ENCODE assay signal across 1 cellular context in the genomic region with DNA sequence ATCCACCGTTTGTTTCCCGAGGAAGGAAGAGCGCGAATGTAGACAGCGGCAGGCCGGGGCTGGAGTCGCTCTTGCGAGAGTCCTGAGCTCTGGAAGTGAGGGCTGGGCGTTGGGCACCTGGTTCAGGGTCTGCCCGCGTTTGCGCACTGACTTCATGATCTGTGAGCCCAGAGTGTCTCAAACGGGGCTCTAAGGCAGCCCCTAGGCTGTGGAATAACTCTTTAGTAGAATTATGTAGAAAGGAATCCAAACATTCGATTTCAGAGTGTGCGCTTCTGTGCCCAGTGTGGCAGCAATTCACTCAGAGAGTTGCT.
TF ChIP-seq lines count a peak whose summit lies in the region.

No MANE protein-coding gene starts in this region.

TF ChIP-seq in HCT116, 20 proteins besides CTCF, POLR2A, EP300 and RAD21 (continued from another document):
- TF ChIP-seq, protein P1, sequence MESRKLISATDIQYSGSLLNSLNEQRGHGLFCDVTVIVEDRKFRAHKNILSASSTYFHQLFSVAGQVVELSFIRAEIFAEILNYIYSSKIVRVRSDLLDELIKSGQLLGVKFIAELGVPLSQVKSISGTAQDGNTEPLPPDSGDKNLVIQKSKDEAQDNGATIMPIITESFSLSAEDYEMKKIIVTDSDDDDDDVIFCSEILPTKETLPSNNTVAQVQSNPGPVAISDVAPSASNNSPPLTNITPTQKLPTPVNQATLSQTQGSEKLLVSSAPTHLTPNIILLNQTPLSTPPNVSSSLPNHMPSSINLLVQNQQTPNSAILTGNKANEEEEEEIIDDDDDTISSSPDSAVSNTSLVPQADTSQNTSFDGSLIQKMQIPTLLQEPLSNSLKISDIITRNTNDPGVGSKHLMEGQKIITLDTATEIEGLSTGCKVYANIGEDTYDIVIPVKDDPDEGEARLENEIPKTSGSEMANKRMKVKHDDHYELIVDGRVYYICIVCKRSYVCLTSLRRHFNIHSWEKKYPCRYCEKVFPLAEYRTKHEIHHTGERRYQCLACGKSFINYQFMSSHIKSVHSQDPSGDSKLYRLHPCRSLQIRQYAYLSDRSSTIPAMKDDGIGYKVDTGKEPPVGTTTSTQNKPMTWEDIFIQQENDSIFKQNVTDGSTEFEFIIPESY (IDR thresholded peaks at IDR 0.05; ENCODE audit: extremely low read depth, insufficient replicate concordance, low read length) = no peak
- no peak for TF ChIP-seq TCF7L2 (IDR thresholded peaks at IDR 0.05; ENCODE audit: borderline replicate concordance, extremely low read depth, insufficient read depth, insufficient read length)
- TF ChIP-seq EGR1 (IDR thresholded peaks at IDR 0.05; ENCODE audit: low read depth) = no peak
- TF ChIP-seq, protein P2, sequence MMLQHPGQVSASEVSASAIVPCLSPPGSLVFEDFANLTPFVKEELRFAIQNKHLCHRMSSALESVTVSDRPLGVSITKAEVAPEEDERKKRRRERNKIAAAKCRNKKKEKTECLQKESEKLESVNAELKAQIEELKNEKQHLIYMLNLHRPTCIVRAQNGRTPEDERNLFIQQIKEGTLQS (IDR thresholded peaks at IDR 0.05) = no peak
- no peak for TF ChIP-seq SRF (IDR thresholded peaks at IDR 0.05; ENCODE audit: low read depth)
- no peak for TF ChIP-seq SP1 (IDR thresholded peaks at IDR 0.05; ENCODE audit: low read depth)
- TF ChIP-seq CEBPB (IDR thresholded peaks at IDR 0.05; ENCODE audit: low read depth) = no peak
- TF ChIP-seq YY1 (IDR thresholded peaks at IDR 0.05; ENCODE audit: extremely low read depth, insufficient replicate concordance, low read depth, low read length) = no peak
- TF ChIP-seq ZNF274 (IDR thresholded peaks at IDR 0.05; ENCODE audit: low read depth, low read length) = no peak
TF ChIP-seq in HCT116: peak in this region for 0.
